9 cellular contexts compared by ENCODE assay signal in the genomic region with DNA sequence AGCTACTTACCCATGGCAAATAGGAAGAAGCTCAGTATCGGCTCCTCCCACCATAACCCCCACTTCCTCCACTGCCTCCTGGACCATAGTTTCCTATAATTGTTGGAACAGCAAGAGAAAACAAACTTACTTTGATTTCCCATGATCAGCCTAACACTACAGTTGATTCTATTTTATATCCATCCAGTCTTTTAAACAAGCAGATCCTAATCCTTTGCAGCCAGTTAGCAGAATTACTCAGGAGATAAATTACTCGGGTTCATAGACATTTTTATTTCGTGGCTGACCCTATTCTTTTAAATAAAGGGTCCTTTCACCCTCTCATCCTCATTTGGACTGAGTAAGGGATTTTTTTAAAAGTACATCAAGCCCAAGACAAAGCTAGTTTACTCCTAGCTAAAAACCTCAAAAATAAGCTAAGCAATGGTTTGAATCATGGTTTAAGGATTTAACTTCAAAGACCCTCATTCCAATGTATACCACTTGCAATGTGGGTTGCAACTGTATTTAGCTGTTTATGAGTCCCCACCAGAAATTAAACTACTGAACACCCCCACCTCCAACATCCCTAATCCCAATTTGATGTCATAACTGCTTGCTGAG. TPM values are rescaled to one million over a fixed set of nuclear protein-coding genes. Genes with fewer than 3 reads are reported as not detected.
DNase-seq lines count a peak whose midpoint lies in the region; ATAC-seq and TF ChIP-seq lines count a peak whose summit lies in the region.
"Had no signal": no experiment of that assay in that cellular context is flagged by ENCODE, and none has a peak within 500 bp of the region (broad histone marks: within the 10 kb centered on the region; RNA-seq: fewer than 3 reads in every experiment).

No MANE protein-coding gene starts in this region.

- BruUV-seq in Calu3 (replicated peaks; lab: Mats Ljungman, UMichigan) = no TSS peak

- H3K27me3 ChIP-seq in naive thymus-derived CD4-positive, alpha-beta T cell (ENCODE audit: control insufficient read depth in 2 of 2, insufficient read depth in 2 of 2, low read length in 2 of 2) = no peaks in the 10 kb centered on the region
- no peaks in the 10 kb centered on the region for H3K27me3 ChIP-seq in tibial nerve
- H3K27me3 ChIP-seq in thyroid gland = no peaks in the 10 kb centered on the region

- H3K4me1 ChIP-seq in naive thymus-derived CD4-positive, alpha-beta T cell (ENCODE audit: control insufficient read depth in 2 of 2, insufficient read depth in 2 of 2, low read length in 2 of 2) = peaks cover 59 to 65% of the 10 kb centered on the region in 2 donors
- H3K4me1 ChIP-seq in tibial nerve (peaks cover 0 to 69% (median 50%) of the 10 kb centered on the region in 4 donors), thyroid gland (peaks cover 9 to 39% of the 10 kb centered on the region in 2 donors)

- H3K4me3 Mint-ChIP-seq in Calu3 (ENCODE audit: low read depth, unreplicated experiment) (peak overlapping the region; percentile 96), IgD-negative memory B cell (peak overlapping the region; percentile 57 to 77 (median 74))
- H3K4me3 Mint-ChIP-seq in activated CD8-positive, alpha-beta T cell treated with anti-CD3 and anti-CD28 coated beads for 36 hours = peak overlapping the region; percentile 100
- peak overlapping the region; percentile 30 to 100 (median 64) for H3K4me3 Mint-ChIP-seq in naive thymus-derived CD4-positive, alpha-beta T cell

- POLR2A ChIA-PET in activated CD8-positive, alpha-beta T cell treated with anti-CD3 and anti-CD28 coated beads for 36 hours (lab: Charles Lee) = interaction anchor here (0.6 to 19.9 kb wide), 21 partner anchors 5 to 205 kb away, joined by 3 to 588 read pairs (median 5); a partner anchor contains a TSS
- POLR2A ChIA-PET in naive thymus-derived CD4-positive, alpha-beta T cell (lab: Charles Lee) = interaction anchor here (0.6 to 13.1 kb wide), 12 partner anchors 7 to 1227 kb away, joined by 3 to 289 read pairs (median 6); a partner anchor contains a TSS

- TF ChIP-seq CTCF in Calu3 (IDR thresholded peaks at IDR 0.05; ENCODE audit: unreplicated experiment) (no peak), tibial nerve (IDR thresholded peaks at IDR 0.05) (no peak), thyroid gland (IDR thresholded peaks at IDR 0.05) (no peak)
- TF ChIP-seq CTCF in activated CD8-positive, alpha-beta T cell treated with anti-CD3 and anti-CD28 coated beads for 36 hours (IDR thresholded peaks at IDR 0.05) = no peak

- WGBS in tibial nerve, 2 donors = 55 to 58% methylated on average over 3 of the region's 3 CpGs
- 77% methylated on average over 3 of the region's 3 CpGs for WGBS in thyroid gland, 2 donors

- no peak for ATAC-seq in activated CD8-positive, alpha-beta T cell treated with anti-CD3 and anti-CD28 coated beads for 36 hours
- ATAC-seq in naive thymus-derived CD4-positive, alpha-beta T cell = no peak
- ATAC-seq in GM21737 (IDR thresholded peaks at IDR 0.05; ENCODE audit: unreplicated experiment) = no peak

- H3K27me3 Mint-ChIP-seq in Calu3 (ENCODE audit: unreplicated experiment) (no peaks in the 10 kb centered on the region), IgD-negative memory B cell (no peaks in the 10 kb centered on the region)
- no peaks in the 10 kb centered on the region for H3K27me3 Mint-ChIP-seq in activated CD8-positive, alpha-beta T cell treated with anti-CD3 and anti-CD28 coated beads for 36 hours
- H3K27me3 Mint-ChIP-seq in naive thymus-derived CD4-positive, alpha-beta T cell = no peaks in the 10 kb centered on the region

- peaks cover 100% of the 10 kb centered on the region for H3K36me3 Mint-ChIP-seq in Calu3 (ENCODE audit: insufficient read depth, unreplicated experiment)
- peaks cover 8% of the 10 kb centered on the region for H3K36me3 Mint-ChIP-seq in IgD-negative memory B cell
- peaks cover 96% of the 10 kb centered on the region for H3K36me3 Mint-ChIP-seq in activated CD8-positive, alpha-beta T cell treated with anti-CD3 and anti-CD28 coated beads for 36 hours (ENCODE audit: low read depth)
- peaks cover 30 to 80% (median 72%) of the 10 kb centered on the region in 5 donors for H3K36me3 Mint-ChIP-seq in naive thymus-derived CD4-positive, alpha-beta T cell

- H3K9me3 Mint-ChIP-seq in Calu3 (ENCODE audit: low read depth, unreplicated experiment) = no peaks in the 10 kb centered on the region
- no peaks in the 10 kb centered on the region for H3K9me3 Mint-ChIP-seq in IgD-negative memory B cell
- no peaks in the 10 kb centered on the region for H3K9me3 Mint-ChIP-seq in activated CD8-positive, alpha-beta T cell treated with anti-CD3 and anti-CD28 coated beads for 36 hours
- H3K9me3 Mint-ChIP-seq in naive thymus-derived CD4-positive, alpha-beta T cell = peaks cover 0 to 3% (median 0%) of the 10 kb centered on the region in 11 donors

- no peak for DNase-seq in Calu3
- no peak for DNase-seq in activated CD8-positive, alpha-beta T cell treated with anti-CD3 and anti-CD28 coated beads for 36 hours
- no peak for DNase-seq in naive thymus-derived CD4-positive, alpha-beta T cell
- DNase-seq in tibial nerve (ENCODE audit: low spot score in 2 of 2) = no peak
- no peak for DNase-seq in thyroid gland
- no peak for DNase-seq in AG20443 (ENCODE audit: low spot score)

- peak overlapping the region; percentile 8 for H3K4me3 ChIP-seq in naive thymus-derived CD4-positive, alpha-beta T cell (ENCODE audit: low read length)
- H3K4me3 ChIP-seq in tibial nerve = no peak overlapping the region
- no peak overlapping the region for H3K4me3 ChIP-seq in thyroid gland (replicated peaks in 1 of 3)
- H3K4me3 ChIP-seq: skin epidermis had no signal

- TF ChIP-seq EP300 in tibial nerve (IDR thresholded peaks at IDR 0.05) = no peak

- intact Hi-C loops in Calu3 (cut with micrococcal nuclease; ENCODE audit: unreplicated experiment) = no loop called here
- intact Hi-C loops in activated CD8-positive, alpha-beta T cell treated with anti-CD3 and anti-CD28 coated beads for 36 hours (cut with micrococcal nuclease) = no loop called here
- intact Hi-C loops in naive thymus-derived CD4-positive, alpha-beta T cell (cut with micrococcal nuclease) = no loop called here
- intact Hi-C loops in thyroid gland (cut with DNase I) = no loop called here

- CTCF ChIA-PET in Calu3 (lab: Charles Lee) = interaction anchor here (0.7 to 1.4 kb wide), 4 partner anchors 17 to 172 kb away, joined by 3 to 6 read pairs (median 3); no protein-coding TSS in a partner anchor
- CTCF ChIA-PET in activated CD8-positive, alpha-beta T cell treated with anti-CD3 and anti-CD28 coated beads for 36 hours (lab: Charles Lee) = interaction anchor here (0.7 to 10.3 kb wide), 10 partner anchors 13 to 300 kb away, joined by 3 to 141 read pairs (median 4); a partner anchor contains a TSS
- CTCF ChIA-PET in naive thymus-derived CD4-positive, alpha-beta T cell (lab: Charles Lee) = interaction anchor here (0.6 to 10.0 kb wide), 7 partner anchors 12 to 300 kb away, joined by 3 to 177 read pairs (median 4); a partner anchor contains a TSS

- TF ChIP-seq POLR2A in tibial nerve (IDR thresholded peaks at IDR 0.05) (no peak), thyroid gland (IDR thresholded peaks at IDR 0.05) (no peak)

- peaks cover 54 to 86% (median 58%) of the 10 kb centered on the region in 3 experiments for H3K36me3 ChIP-seq in naive thymus-derived CD4-positive, alpha-beta T cell (ENCODE audit: control insufficient read depth in 2 of 3, insufficient read depth in 3 of 3, low read length in 3 of 3)
- H3K36me3 ChIP-seq in tibial nerve (peaks cover 0 to 97% (median 13%) of the 10 kb centered on the region in 3 donors), thyroid gland (peaks cover 86 to 91% of the 10 kb centered on the region in 2 donors)

- H3K27ac Mint-ChIP-seq in Calu3 (ENCODE audit: unreplicated experiment) = peak overlapping the region; percentile 81
- H3K27ac Mint-ChIP-seq in IgD-negative memory B cell = peak overlapping the region; percentile 86 to 100 (median 95)
- peak overlapping the region; percentile 86 for H3K27ac Mint-ChIP-seq in activated CD8-positive, alpha-beta T cell treated with anti-CD3 and anti-CD28 coated beads for 36 hours
- peak overlapping the region; percentile 30 to 99 (median 72) for H3K27ac Mint-ChIP-seq in naive thymus-derived CD4-positive, alpha-beta T cell

- peak overlapping the region; percentile 36 for H3K27ac ChIP-seq in naive thymus-derived CD4-positive, alpha-beta T cell (ENCODE audit: low read depth, low read length)
- H3K27ac ChIP-seq in tibial nerve (peak overlapping the region in 1 of 4 donors; percentile 10), thyroid gland (no peak overlapping the region)

- no peaks in the 10 kb centered on the region for H3K9me3 ChIP-seq in naive thymus-derived CD4-positive, alpha-beta T cell (ENCODE audit: control insufficient read depth in 2 of 3, low read length in 3 of 3)
- H3K9me3 ChIP-seq in tibial nerve (no peaks in the 10 kb centered on the region), thyroid gland (no peaks in the 10 kb centered on the region)

- peaks cover 82% of the 10 kb centered on the region for H3K4me1 Mint-ChIP-seq in Calu3 (ENCODE audit: low read depth, unreplicated experiment)
- H3K4me1 Mint-ChIP-seq in IgD-negative memory B cell = peaks cover 55 to 74% (median 62%) of the 10 kb centered on the region in 3 donors
- H3K4me1 Mint-ChIP-seq in activated CD8-positive, alpha-beta T cell treated with anti-CD3 and anti-CD28 coated beads for 36 hours (ENCODE audit: low read depth) = peaks cover 92% of the 10 kb centered on the region
- H3K4me1 Mint-ChIP-seq in naive thymus-derived CD4-positive, alpha-beta T cell = peaks cover 65 to 98% (median 88%) of the 10 kb centered on the region in 7 donors

RNA-seq across cellular contexts. Expression of a gene that starts 8.0 kb away (rescaled TPM):
- total RNA-seq in Calu3 (2022) = 880 and 924 TPM in 2 replicates
- polyA plus RNA-seq in IgD-negative memory B cell = 708 TPM
- 100 to 1,000 TPM; 871 to 893 TPM for total RNA-seq in activated CD8-positive, alpha-beta T cell treated with anti-CD3 and anti-CD28 coated beads for 36 hours
- 100 to 1,000 TPM; 394 to 702 (median 437) TPM for total RNA-seq in naive thymus-derived CD4-positive, alpha-beta T cell
- polyA plus RNA-seq in naive thymus-derived CD4-positive, alpha-beta T cell = 100 to 1,000 TPM; 612 to 833 TPM
- total RNA-seq in tibial nerve = 100 to 1,000 TPM; 184 to 306 (median 234) TPM
- 100 to 1,000 TPM; 192 to 303 (median 239) TPM for total RNA-seq in thyroid gland

RNA-seq across cellular contexts. Expression of a gene that starts 9.0 kb away (rescaled TPM):
- total RNA-seq in Calu3 (2022) (390 and 417 TPM in 2 replicates), tibial nerve (100 to 1,000 TPM in 1 of 4 donors, 10 to 100 TPM in 3; 61.7 to 109 (median 77.7) TPM), thyroid gland (10 to 100 TPM; 41.6 to 72.3 (median 55.6) TPM)
- polyA plus RNA-seq in IgD-negative memory B cell = 68.7 TPM
- 100 to 1,000 TPM; 313 to 320 TPM for total RNA-seq in activated CD8-positive, alpha-beta T cell treated with anti-CD3 and anti-CD28 coated beads for 36 hours
- total RNA-seq in naive thymus-derived CD4-positive, alpha-beta T cell = 100 to 1,000 TPM; 103 to 214 (median 155) TPM
- polyA plus RNA-seq in naive thymus-derived CD4-positive, alpha-beta T cell = 100 to 1,000 TPM in 1 of 2 donors, 10 to 100 TPM in 1; 86.9 to 111 TPM

RNA-seq across cellular contexts. Expression of a gene that starts 40.6 kb away (rescaled TPM):
- total RNA-seq in Calu3 (2022) (74.3 and 108 TPM in 2 replicates), tibial nerve (1 to 10 TPM; 2.7 to 6.5 (median 5.1) TPM), thyroid gland (1 to 10 TPM in 2 of 4 donors, under 1 TPM in 2; 0.33 to 1.4 (median 0.98) TPM)
- polyA plus RNA-seq in IgD-negative memory B cell = 4.9 TPM
- total RNA-seq in activated CD8-positive, alpha-beta T cell treated with anti-CD3 and anti-CD28 coated beads for 36 hours = 10 to 100 TPM; 21.5 to 22.6 TPM
- total RNA-seq in naive thymus-derived CD4-positive, alpha-beta T cell = 10 to 100 TPM in 1 of 5 experiments, 1 to 10 TPM in 4; 1.1 to 49.5 (median 4.5) TPM
- 1 to 10 TPM; 2.6 to 4.8 TPM for polyA plus RNA-seq in naive thymus-derived CD4-positive, alpha-beta T cell
